Comparison of ENCODE assay signal across 11 cellular contexts in the genomic region with DNA sequence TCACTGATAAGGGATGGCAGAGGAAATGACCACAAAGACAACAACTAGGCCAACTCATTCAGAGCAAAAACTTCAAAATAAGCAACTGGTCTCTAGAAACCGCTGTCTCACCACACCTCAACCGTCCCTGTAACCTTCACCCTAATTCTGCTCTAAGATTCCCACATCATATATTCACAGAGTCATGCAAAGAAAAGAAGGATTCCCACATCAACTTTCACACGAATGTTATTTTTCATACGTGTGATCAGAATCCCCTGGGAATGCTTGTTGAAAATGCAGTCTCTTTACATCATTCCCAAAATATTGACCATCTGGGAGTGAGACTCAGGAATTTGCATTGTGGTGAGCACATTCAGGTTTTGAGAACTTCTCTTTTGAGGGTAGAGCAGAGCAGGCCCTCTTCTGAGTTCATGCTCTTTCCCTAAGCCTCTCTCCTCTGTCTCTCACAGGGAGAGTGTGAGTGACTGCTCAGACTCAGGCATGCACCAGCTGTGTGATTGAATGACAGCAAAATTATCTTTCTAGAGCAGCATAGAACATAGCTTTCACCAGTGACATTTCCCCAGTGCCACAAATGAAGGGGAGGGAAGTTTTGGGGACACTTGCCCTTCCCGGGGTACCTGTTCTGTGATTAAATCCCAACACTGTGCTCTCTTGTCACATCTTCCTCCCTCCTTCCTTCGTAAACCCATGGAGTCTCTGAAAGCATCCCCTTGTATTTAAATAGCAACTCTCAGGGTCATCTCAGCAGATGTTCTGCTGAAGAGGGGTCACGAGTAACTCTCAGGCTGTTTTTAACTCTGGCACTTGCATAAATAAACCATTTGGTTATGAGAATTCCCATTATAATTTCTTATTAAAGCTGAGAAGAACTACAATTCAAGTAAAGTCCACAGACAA.
DNase-seq lines count a peak whose midpoint lies in the region; ATAC-seq and TF ChIP-seq lines count a peak whose summit lies in the region.
"Had no signal": no experiment of that assay in that cellular context is flagged by ENCODE, and none has a peak within 500 bp of the region (broad histone marks: within the 10 kb centered on the region; RNA-seq: fewer than 3 reads in every experiment).

No MANE protein-coding gene starts in this region.

- no peak overlapping the region for H3K9ac ChIP-seq in colonic mucosa (ENCODE audit: low read depth in 2 of 2, low read length in 2 of 2)
- H3K9ac ChIP-seq: BLaER1 had no signal

- H3K4me1 ChIP-seq in ectodermal cell (ENCODE audit: control insufficient read depth, insufficient read depth, low read length), result peaks cover 7% of the 10 kb centered on the region
- no peaks in the 10 kb centered on the region for H3K4me1 ChIP-seq in colonic mucosa
- H3K4me1 ChIP-seq: BLaER1 had no signal

- H3K36me3 ChIP-seq in ectodermal cell (ENCODE audit: control insufficient read depth, insufficient read depth, low read length) (no peaks in the 10 kb centered on the region), colonic mucosa (no peaks in the 10 kb centered on the region)
- H3K36me3 ChIP-seq: MG63 had no signal

- H3K27ac ChIP-seq in ectodermal cell (ENCODE audit: insufficient read depth, low read depth, low read length, poor library complexity, severe bottlenecking) (peak overlapping the region; percentile 53), colonic mucosa (no peak overlapping the region)
- H3K27ac ChIP-seq: BLaER1 had no signal

- no peaks in the 10 kb centered on the region for H3K9me3 ChIP-seq in ectodermal cell (ENCODE audit: control insufficient read depth, low read length)
- H3K9me3 ChIP-seq in colonic mucosa, result no peaks in the 10 kb centered on the region
- H3K9me3 ChIP-seq: MG63 had no signal

- in situ Hi-C loops in G401 (cut with HindIII; ENCODE audit: low sequenced_read_pairs), result no loop called here

- intact Hi-C loops in Right ventricle myocardium inferior (cut with DNase I) (loop anchor here (5.0 kb wide), 1 partner anchor 87 kb away; no protein-coding TSS in a partner anchor), cardiac septum (cut with DNase I) (no loop called here), colonic mucosa (cut with DNase I) (no loop called here)

- TF ChIP-seq CTCF in colonic mucosa (IDR thresholded peaks at IDR 0.05), result no peak

- WGBS in ectodermal cell, 2 experiments, result 86 to 87% methylated on average over 7 of the region's 7 CpGs

- ATAC-seq in Right ventricle myocardium inferior, result peak; percentile 46
- peak; percentile 77 for ATAC-seq in HG03064 (IDR thresholded peaks at IDR 0.05; ENCODE audit: low read depth, unreplicated experiment)
- no peak for ATAC-seq in GM18517 (IDR thresholded peaks at IDR 0.05; ENCODE audit: unreplicated experiment)

- DNase-seq in Right ventricle myocardium inferior (ENCODE audit: missing footprints), result no peak
- DNase-seq in cardiac septum (ENCODE audit: low spot score), result no peak
- DNase-seq in G401 (ENCODE audit: low spot score), result no peak
- no peak for DNase-seq in iPS-NIHi7 (ENCODE audit: extremely low spot score)
- DNase-seq in colonic mucosa, result no peak
- DNase-seq: activated CD8-positive, alpha-beta memory T cell treated with anti-CD3 and anti-CD28 coated beads, Interleukin-2, amount 50 U/mL, for 4 hours; MG63 had no signal

- no peak overlapping the region for H3K4me3 ChIP-seq in ectodermal cell (ENCODE audit: insufficient read depth, low read depth, low read length)
- H3K4me3 ChIP-seq in colonic mucosa, result no peak overlapping the region
- H3K4me3 ChIP-seq: BLaER1, MG63 had no signal

- H3K27me3 ChIP-seq in ectodermal cell (ENCODE audit: control insufficient read depth, insufficient read depth, low read length, poor library complexity, severe bottlenecking) (no peaks in the 10 kb centered on the region), colonic mucosa (no peaks in the 10 kb centered on the region)
- H3K27me3 ChIP-seq: BLaER1, MG63 had no signal
